7 cellular contexts compared by ENCODE assay signal in genomic region chr17:33986088-33986487, GRCh38.
"Had no signal": no experiment of that assay in that cellular context is flagged by ENCODE, and none has a peak within 500 bp of the region (broad histone marks: within the 10 kb centered on the region; RNA-seq: fewer than 3 reads in every experiment).

No MANE protein-coding gene starts in this region.

- FAIRE-seq: H54 had no signal

- H3K9ac ChIP-seq: GM23248 had no signal

- H3K27ac ChIP-seq: GM23248, HL-60 had no signal

- DNase-seq: GM23248, GOT3, H9, HCEC 1CT, KG1 had no signal

- H2AFZ ChIP-seq: GM23248 had no signal

- H3K4me3 ChIP-seq: GM23248 had no signal
